In genomic region chr2:111986116-111986900, GRCh38 we compare ENCODE assay signal across 18 cellular contexts.
DNase-seq lines count a peak whose midpoint lies in the region; ATAC-seq and TF ChIP-seq lines count a peak whose summit lies in the region.
"Had no signal": no experiment of that assay in that cellular context is flagged by ENCODE, and none has a peak within 500 bp of the region (broad histone marks: within the 10 kb centered on the region; RNA-seq: fewer than 3 reads in every experiment).

No MANE protein-coding gene starts in this region.

- TF ChIP-seq CTCF in A673 (conservative IDR thresholded peaks at IDR 0.05; ENCODE audit: low read depth, low read length) = no peak
- TF ChIP-seq CTCF in HFFc6 (IDR thresholded peaks at IDR 0.05) = no peak
- TF ChIP-seq CTCF in adrenal gland (IDR thresholded peaks at IDR 0.05) = no peak
- TF ChIP-seq CTCF in sigmoid colon (IDR thresholded peaks at IDR 0.05) = no peak
- no peak for TF ChIP-seq CTCF in thyroid gland (IDR thresholded peaks at IDR 0.05)

- H3K27ac ChIP-seq in A673 (ENCODE audit: low read depth, low read length, poor library complexity, severe bottlenecking) = no peak overlapping the region
- peak overlapping the region in 4 of 5 donors; percentile 38 to 63 (median 45) for H3K27ac ChIP-seq in adrenal gland
- H3K27ac ChIP-seq in sigmoid colon = no peak overlapping the region
- H3K27ac ChIP-seq in thyroid gland = no peak overlapping the region
- H3K27ac ChIP-seq: skin epidermis had no signal

- WGBS in adrenal gland, 4 donors = 35 to 47% (median 40%) methylated on average over 6 of the region's 6 CpGs
- 51 to 66% methylated on average over 6 of the region's 6 CpGs for WGBS in sigmoid colon, 2 donors
- WGBS in thyroid gland, 2 donors = 39 to 46% methylated on average over 6 of the region's 6 CpGs

- peaks cover 9% of the 10 kb centered on the region for H3K4me1 ChIP-seq in A673 (ENCODE audit: insufficient read depth, low read length, poor library complexity, severe bottlenecking)
- peaks cover 14 to 31% of the 10 kb centered on the region in 2 donors for H3K4me1 ChIP-seq in adrenal gland (replicated peaks in 1 of 2)
- no peaks in the 10 kb centered on the region for H3K4me1 ChIP-seq in sigmoid colon
- no peaks in the 10 kb centered on the region for H3K4me1 ChIP-seq in thyroid gland

- H3K9me3 Mint-ChIP-seq in HFFc6 = no peaks in the 10 kb centered on the region
- H3K9me3 Mint-ChIP-seq in activated T-helper 2 cell treated with anti-CD3 and anti-CD28 coated beads, Interferon-gamma antibody, Interleukin-2, Interleukin-4, amounts not matched to agents 10 μg/mL and 5 μg/mL and 100 μg/mL, durations not matched to agents 14 hours and 24 hours and 36 hours = no peaks in the 10 kb centered on the region
- H3K9me3 Mint-ChIP-seq: CD4-positive, alpha-beta memory T cell; H9; stimulated activated effector memory CD8-positive, alpha-beta T cell treated with anti-CD3 and anti-CD28 coated beads, Interleukin-12 subunit alpha, Interleukin-12 subunit beta, amount 100 ng/mL, for 72 hours had no signal

- H3K27me3 ChIP-seq in A673 (replicated peaks; ENCODE audit: insufficient read depth, low read depth, low read length, poor library complexity) (no peaks in the 10 kb centered on the region), adrenal gland (no peaks in the 10 kb centered on the region), sigmoid colon (no peaks in the 10 kb centered on the region), thyroid gland (no peaks in the 10 kb centered on the region)

- BruUV-seq in A673 (replicated peaks; lab: Mats Ljungman, UMichigan) = no TSS peak

- DNase-seq in A673 (ENCODE audit: low spot score) = peak; percentile 28
- DNase-seq in HFFc6 = peak; percentile 13
- DNase-seq in adrenal gland = no peak
- peak; percentile 34 for DNase-seq in left kidney (ENCODE audit: low read depth, low spot score)
- DNase-seq in activated T-helper 2 cell treated with anti-CD3 and anti-CD28 coated beads, Interferon-gamma antibody, Interleukin-2, Interleukin-4, amounts not matched to agents 10 μg/mL and 5 μg/mL and 100 μg/mL, durations not matched to agents 14 hours and 24 hours and 36 hours (ENCODE audit: low spot score) = no peak
- DNase-seq in sigmoid colon = no peak
- no peak for DNase-seq in thyroid gland
- DNase-seq: ACHN; activated CD4-positive, alpha-beta T cell treated with anti-CD3 and anti-CD28 coated beads, Interleukin-2, amount 50 U/mL, for 4 hours; activated T-cell treated with anti-CD3 and anti-CD28 coated beads, Interleukin-2, amount 50 U/mL, for 48 hours; CD4-positive, alpha-beta memory T cell; H9; midbrain; NCI-H1092; NCI-H2171 had no signal

- ATAC-seq in HG02642 (IDR thresholded peaks at IDR 0.05; ENCODE audit: poor library complexity, unreplicated experiment) = no peak
- ATAC-seq: stimulated activated effector memory CD8-positive, alpha-beta T cell treated with anti-CD3 and anti-CD28 coated beads, Interleukin-12 subunit alpha, Interleukin-12 subunit beta, amount 100 ng/mL, for 72 hours had no signal

- no peak overlapping the region for H3K27ac Mint-ChIP-seq in HFFc6
- H3K27ac Mint-ChIP-seq in activated T-helper 2 cell treated with anti-CD3 and anti-CD28 coated beads, Interferon-gamma antibody, Interleukin-2, Interleukin-4, amounts not matched to agents 10 μg/mL and 5 μg/mL and 100 μg/mL, durations not matched to agents 14 hours and 24 hours and 36 hours = no peak overlapping the region
- H3K27ac Mint-ChIP-seq: CD4-positive, alpha-beta memory T cell; stimulated activated effector memory CD8-positive, alpha-beta T cell treated with anti-CD3 and anti-CD28 coated beads, Interleukin-12 subunit alpha, Interleukin-12 subunit beta, amount 100 ng/mL, for 72 hours had no signal

- no peak for TF ChIP-seq EP300 in sigmoid colon (IDR thresholded peaks at IDR 0.05)

- H3K4me3 ChIP-seq in A673 (ENCODE audit: low read depth, low read length, poor library complexity, severe bottlenecking) = no peak overlapping the region
- no peak overlapping the region for H3K4me3 ChIP-seq in adrenal gland
- no peak overlapping the region for H3K4me3 ChIP-seq in sigmoid colon
- no peak overlapping the region for H3K4me3 ChIP-seq in thyroid gland (replicated peaks in 1 of 3)
- H3K4me3 ChIP-seq: skin epidermis had no signal

- CTCF ChIA-PET in A673 (lab: Charles Lee) = no interaction called here

- no peak for TF ChIP-seq POLR2A in adrenal gland (IDR thresholded peaks at IDR 0.05)
- TF ChIP-seq POLR2A in sigmoid colon (IDR thresholded peaks at IDR 0.05) = no peak
- TF ChIP-seq POLR2A in thyroid gland (IDR thresholded peaks at IDR 0.05) = no peak

- no peaks in the 10 kb centered on the region for H3K36me3 Mint-ChIP-seq in HFFc6 (ENCODE audit: low read depth)
- no peaks in the 10 kb centered on the region for H3K36me3 Mint-ChIP-seq in activated T-helper 2 cell treated with anti-CD3 and anti-CD28 coated beads, Interferon-gamma antibody, Interleukin-2, Interleukin-4, amounts not matched to agents 10 μg/mL and 5 μg/mL and 100 μg/mL, durations not matched to agents 14 hours and 24 hours and 36 hours (ENCODE audit: low read depth)
- H3K36me3 Mint-ChIP-seq: CD4-positive, alpha-beta memory T cell; stimulated activated effector memory CD8-positive, alpha-beta T cell treated with anti-CD3 and anti-CD28 coated beads, Interleukin-12 subunit alpha, Interleukin-12 subunit beta, amount 100 ng/mL, for 72 hours had no signal

- H3K36me3 ChIP-seq in A673 (ENCODE audit: insufficient read depth, low read length, poor library complexity, severe bottlenecking) (peaks cover 12% of the 10 kb centered on the region), adrenal gland (replicated peaks in 1 of 2) (peaks cover 0 to 50% of the 10 kb centered on the region in 2 donors), sigmoid colon (peaks cover 0 to 44% (median 9%) of the 10 kb centered on the region in 4 donors), thyroid gland (peaks cover 14 to 30% of the 10 kb centered on the region in 2 donors)

- POLR2A ChIA-PET in A673 (lab: Charles Lee; ENCODE audit: low non-redundant PET) = no interaction called here

- H3K27me3 Mint-ChIP-seq in HFFc6 (ENCODE audit: insufficient read depth) = peaks cover 36% of the 10 kb centered on the region
- no peaks in the 10 kb centered on the region for H3K27me3 Mint-ChIP-seq in activated T-helper 2 cell treated with anti-CD3 and anti-CD28 coated beads, Interferon-gamma antibody, Interleukin-2, Interleukin-4, amounts not matched to agents 10 μg/mL and 5 μg/mL and 100 μg/mL, durations not matched to agents 14 hours and 24 hours and 36 hours (ENCODE audit: low read depth)

- H3K9me3 ChIP-seq in A673 (ENCODE audit: low read depth, low read length, poor library complexity, severe bottlenecking) (no peaks in the 10 kb centered on the region), adrenal gland (replicated peaks in 1 of 3) (no peaks in the 10 kb centered on the region), sigmoid colon (no peaks in the 10 kb centered on the region), thyroid gland (no peaks in the 10 kb centered on the region)

- H3K4me3 Mint-ChIP-seq in HFFc6 = no peak overlapping the region
- no peak overlapping the region for H3K4me3 Mint-ChIP-seq in activated T-helper 2 cell treated with anti-CD3 and anti-CD28 coated beads, Interferon-gamma antibody, Interleukin-2, Interleukin-4, amounts not matched to agents 10 μg/mL and 5 μg/mL and 100 μg/mL, durations not matched to agents 14 hours and 24 hours and 36 hours (ENCODE audit: low read depth)
- H3K4me3 Mint-ChIP-seq: CD4-positive, alpha-beta memory T cell; H9; stimulated activated effector memory CD8-positive, alpha-beta T cell treated with anti-CD3 and anti-CD28 coated beads, Interleukin-12 subunit alpha, Interleukin-12 subunit beta, amount 100 ng/mL, for 72 hours had no signal

- H3K4me1 Mint-ChIP-seq in HFFc6 (ENCODE audit: low read depth) = peaks cover 7% of the 10 kb centered on the region; the same call in 1 of the 2 replicates
- H3K4me1 Mint-ChIP-seq in activated T-helper 2 cell treated with anti-CD3 and anti-CD28 coated beads, Interferon-gamma antibody, Interleukin-2, Interleukin-4, amounts not matched to agents 10 μg/mL and 5 μg/mL and 100 μg/mL, durations not matched to agents 14 hours and 24 hours and 36 hours (ENCODE audit: low read depth) = peaks cover 19% of the 10 kb centered on the region

- intact Hi-C loops in A673 (cut with micrococcal nuclease; ENCODE audit: unreplicated experiment) = no loop called here
- intact Hi-C loops in adrenal gland (cut with DNase I) = no loop called here
- intact Hi-C loops in activated T-helper 2 cell treated with anti-CD3 and anti-CD28 coated beads, Interferon-gamma antibody, Interleukin-2, Interleukin-4, amounts not matched to agents 10 μg/mL and 5 μg/mL and 100 μg/mL, durations not matched to agents 14 hours and 24 hours and 36 hours (cut with micrococcal nuclease) = no loop called here
- intact Hi-C loops in sigmoid colon (cut with DNase I) = no loop called here
- intact Hi-C loops in thyroid gland (cut with DNase I) = loop anchor here (10.0 kb wide), 1 partner anchor 58 kb away; no protein-coding TSS in a partner anchor

Comparison
In these comparisons a context has a peak if more than half of its experiments do, and no peak if none do; other contexts are left out.
1. DNase-seq: peak in A673 (single experiment), HFFc6 (single experiment) and left kidney (single experiment); none in adrenal gland (0 of 7), activated T-helper 2 cell treated with anti-CD3 and anti-CD28 coated beads, Interferon-gamma antibody, Interleukin-2, Interleukin-4, amounts not matched to agents 10 μg/mL and 5 μg/mL and 100 μg/mL, durations not matched to agents 14 hours and 24 hours and 36 hours (single experiment), sigmoid colon (single experiment) and thyroid gland (0 of 2).
2. H3K27ac ChIP-seq: peak in adrenal gland (4 of 5); none in A673 (single experiment), sigmoid colon (0 of 4) and thyroid gland (0 of 3).